Comparison of ENCODE assay signal across 23 cellular contexts in the genomic region with DNA sequence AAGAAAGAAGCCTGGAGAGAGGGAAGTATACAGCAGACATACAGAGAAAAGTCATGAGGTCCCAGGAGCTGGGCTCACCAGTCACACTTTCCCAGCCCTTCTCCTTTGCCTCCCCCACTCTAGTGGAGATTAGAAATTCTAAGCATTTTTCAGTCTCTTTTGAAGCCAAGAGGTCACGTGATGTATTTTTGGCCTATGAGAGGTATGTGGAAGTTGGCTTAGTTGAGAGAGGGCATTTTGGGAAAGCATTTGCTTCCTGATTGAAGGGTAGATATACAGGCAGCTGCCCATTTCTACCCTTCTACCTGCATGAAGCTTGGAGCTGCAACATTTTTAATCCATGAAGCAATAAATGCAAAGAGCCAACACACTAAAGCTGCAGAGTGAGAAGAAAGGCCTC.
"Had no signal": no experiment of that assay in that cellular context is flagged by ENCODE, and none has a peak within 500 bp of the region (broad histone marks: within the 10 kb centered on the region; RNA-seq: fewer than 3 reads in every experiment).

No MANE protein-coding gene starts in this region.

- H3K36me3 ChIP-seq: adrenal gland, breast epithelium, lower lobe of right lung, tibial nerve, uterus had no signal

- H3K36me3 Mint-ChIP-seq: activated naive CD4-positive, alpha-beta T cell treated with anti-CD3 and anti-CD28 coated beads, Interleukin-2, amount 50 U/mL, for 72 hours; mesothelial cell of epicardium had no signal

- H3K4me1 ChIP-seq: adrenal gland, breast epithelium, lower lobe of right lung, tibial nerve, uterus had no signal

- H3K27ac Mint-ChIP-seq: activated CD4-positive, alpha-beta T cell treated with anti-CD3 and anti-CD28 coated beads, Interleukin-2, amount 10 ng/mL, durations not matched to agents 24 days and 14 days; activated CD8-positive, alpha-beta T cell treated with anti-CD3 and anti-CD28 coated beads for 36 hours; activated naive CD4-positive, alpha-beta T cell treated with anti-CD3 and anti-CD28 coated beads, Interleukin-2, amount 50 U/mL, for 72 hours; mesothelial cell of epicardium; stimulated activated naive CD8-positive, alpha-beta T cell treated with anti-CD3 and anti-CD28 coated beads, Interleukin-15, Interleukin-2, amounts not matched to agents 100 ng/mL and 50 ng/mL, for 24 hours had no signal

- H3K4me1 Mint-ChIP-seq: mesothelial cell of epicardium had no signal

- H3K4me3 Mint-ChIP-seq: activated CD4-positive, alpha-beta T cell treated with anti-CD3 and anti-CD28 coated beads, Interleukin-2, amount 10 ng/mL, durations not matched to agents 24 days and 14 days; activated CD8-positive, alpha-beta T cell treated with anti-CD3 and anti-CD28 coated beads for 36 hours; mesothelial cell of epicardium; stimulated activated naive CD8-positive, alpha-beta T cell treated with anti-CD3 and anti-CD28 coated beads, Interleukin-15, Interleukin-2, amounts not matched to agents 100 ng/mL and 50 ng/mL, for 24 hours had no signal

- FAIRE-seq: astrocyte had no signal

- ATAC-seq: activated CD8-positive, alpha-beta T cell treated with anti-CD3 and anti-CD28 coated beads for 36 hours; activated naive CD4-positive, alpha-beta T cell treated with anti-CD3 and anti-CD28 coated beads, Interleukin-2, amount 50 U/mL, for 72 hours; foreskin keratinocyte; left colon; lower lobe of right lung; right cardiac atrium had no signal

- H3K27me3 Mint-ChIP-seq: activated CD4-positive, alpha-beta T cell treated with anti-CD3 and anti-CD28 coated beads, Interleukin-2, amount 10 ng/mL, durations not matched to agents 24 days and 14 days; activated CD8-positive, alpha-beta T cell treated with anti-CD3 and anti-CD28 coated beads for 36 hours; stimulated activated naive CD8-positive, alpha-beta T cell treated with anti-CD3 and anti-CD28 coated beads, Interleukin-15, Interleukin-2, amounts not matched to agents 100 ng/mL and 50 ng/mL, for 24 hours had no signal

- H3K4me3 ChIP-seq: adrenal gland, breast epithelium, lower lobe of right lung, skin epidermis, tibial nerve, uterus had no signal

- H3K27ac ChIP-seq: adrenal gland, breast epithelium, foreskin keratinocyte, lower lobe of right lung, skin epidermis, tibial nerve, uterus had no signal

- DNase-seq: activated CD4-positive, alpha-beta T cell treated with anti-CD3 and anti-CD28 coated beads, Interleukin-2, amount 10 ng/mL, durations not matched to agents 24 days and 14 days; activated CD8-positive, alpha-beta T cell treated with anti-CD3 and anti-CD28 coated beads for 36 hours; activated effector memory CD4-positive, alpha-beta T cell treated with Interleukin-2 at 50 U/mL for 16 hours; activated T-cell treated with anti-CD3 and anti-CD28 coated beads, Interleukin-2, amount 50 U/mL, for 1 hour; adrenal gland; dermis blood vessel endothelial cell; effector memory CD4-positive, alpha-beta T cell; foreskin keratinocyte; hippocampal formation; islet precursor cell; left colon; lower lobe of right lung; occipital lobe; right cardiac atrium; T1000; uterus had no signal

- H3K9me3 ChIP-seq: adrenal gland, breast epithelium, lower lobe of right lung, tibial nerve, uterus had no signal

- H3K9me3 Mint-ChIP-seq: activated CD8-positive, alpha-beta T cell treated with anti-CD3 and anti-CD28 coated beads for 36 hours; mesothelial cell of epicardium; stimulated activated naive CD8-positive, alpha-beta T cell treated with anti-CD3 and anti-CD28 coated beads, Interleukin-15, Interleukin-2, amounts not matched to agents 100 ng/mL and 50 ng/mL, for 24 hours had no signal

- H3K27me3 ChIP-seq: adrenal gland, breast epithelium, foreskin keratinocyte, tibial nerve, uterus had no signal
